In the genomic region with DNA sequence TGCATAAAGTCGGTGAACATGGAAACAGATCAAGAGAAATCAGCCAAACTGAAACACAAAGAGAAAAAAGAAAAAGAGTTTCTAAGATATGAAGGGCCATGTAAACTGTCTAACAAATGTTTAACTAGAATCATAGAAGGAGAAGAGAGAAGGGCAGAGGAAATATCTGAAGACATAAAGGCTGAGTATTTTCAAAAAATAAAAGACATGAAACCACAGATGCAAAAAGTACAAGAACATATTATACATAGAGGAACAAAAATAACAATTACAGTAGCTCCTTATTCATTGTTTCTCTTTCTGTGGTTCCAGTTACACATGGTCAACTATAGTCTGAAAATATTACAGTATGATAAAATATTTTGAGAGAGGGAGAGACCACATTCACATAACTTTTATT, we compare ENCODE assay signal across 28 cellular contexts.
"Had no signal": no experiment of that assay in that cellular context is flagged by ENCODE, and none has a peak within 500 bp of the region (broad histone marks: within the 10 kb centered on the region; RNA-seq: fewer than 3 reads in every experiment).

No MANE protein-coding gene starts in this region.

- DNase-seq: colonic mucosa; cortex of kidney; dermis blood vessel endothelial cell; dorsolateral prefrontal cortex; effector CD4-positive, alpha-beta T cell; effector CD8-positive, alpha-beta T cell; effector memory CD4-positive, alpha-beta T cell; effector memory CD8-positive, alpha-beta T cell; endodermal cell; erythroblast; esophagus squamous epithelium; foreskin keratinocyte; foreskin melanocyte; gastrocnemius medialis; glutamatergic neuron; head of caudate nucleus; heart right ventricle had no signal

- H3K4me3 ChIP-seq: colonic mucosa, coronary artery, dorsolateral prefrontal cortex, esophagus muscularis mucosa, esophagus squamous epithelium, gastrocnemius medialis, gastroesophageal sphincter, heart right ventricle, hepatocyte had no signal

- H3K4me2 ChIP-seq: hepatocyte had no signal

- H3K27ac Mint-ChIP-seq: dendritic cell treated with granulocyte-macrophage colony-stimulating factor and Interleukin-4, amounts not matched to agents 40 ng/mL and 50 ng/mL, for 4 days; effector memory CD8-positive, alpha-beta T cell; endodermal cell had no signal

- H3K79me2 ChIP-seq: hepatocyte had no signal

- H3K4me1 Mint-ChIP-seq: endodermal cell had no signal

- H3K4me3 Mint-ChIP-seq: dendritic cell treated with granulocyte-macrophage colony-stimulating factor and Interleukin-4, amounts not matched to agents 40 ng/mL and 50 ng/mL, for 4 days; effector memory CD8-positive, alpha-beta T cell; endodermal cell had no signal

- H3K36me3 ChIP-seq: colonic mucosa, esophagus muscularis mucosa, gastrocnemius medialis had no signal

- H3K27ac ChIP-seq: colonic mucosa, coronary artery, dorsolateral prefrontal cortex, epithelial cell of prostate, esophagus muscularis mucosa, esophagus squamous epithelium, foreskin keratinocyte, gastrocnemius medialis, gastroesophageal sphincter, heart right ventricle, hepatocyte had no signal

- H3K27me3 Mint-ChIP-seq: dendritic cell treated with granulocyte-macrophage colony-stimulating factor and Interleukin-4, amounts not matched to agents 40 ng/mL and 50 ng/mL, for 4 days; effector memory CD8-positive, alpha-beta T cell had no signal

- FAIRE-seq: colon, endometrium, endothelial cell of umbilical vein, frontal cortex had no signal

- H3K4me1 ChIP-seq: colonic mucosa, esophagus muscularis mucosa, esophagus squamous epithelium, gastrocnemius medialis, gastroesophageal sphincter, heart right ventricle had no signal

- ATAC-seq: effector memory CD8-positive, alpha-beta T cell; esophagus mucosa; foreskin keratinocyte; gastrocnemius medialis; gastroesophageal sphincter; heart right ventricle had no signal

- H3K27me3 ChIP-seq: colonic mucosa, dorsolateral prefrontal cortex, esophagus muscularis mucosa, esophagus squamous epithelium, foreskin keratinocyte, gastrocnemius medialis, gastroesophageal sphincter, heart right ventricle, hepatocyte had no signal

- H3K9me3 ChIP-seq: colonic mucosa, gastrocnemius medialis had no signal

- H2AFZ ChIP-seq: hepatocyte had no signal
